9 cellular contexts compared by ENCODE assay signal in genomic region chr2:187586091-187586632, GRCh38. TPM values are rescaled to one million over a fixed set of nuclear protein-coding genes. Genes with fewer than 3 reads are reported as not detected.
A peak's percentile ranks its signal among the peaks of the same experiment; 100 is the strongest.
DNase-seq lines count a peak whose midpoint lies in the region; ATAC-seq and TF ChIP-seq lines count a peak whose summit lies in the region.
"Had no signal": no experiment of that assay in that cellular context is flagged by ENCODE, and none has a peak within 500 bp of the region (broad histone marks: within the 10 kb centered on the region; RNA-seq: fewer than 3 reads in every experiment).

No MANE protein-coding gene starts in this region.

- peak; percentile 77 for ATAC-seq in GM18858 (IDR thresholded peaks at IDR 0.05; ENCODE audit: unreplicated experiment)
- ATAC-seq in HG02798 (IDR thresholded peaks at IDR 0.05; ENCODE audit: poor library complexity, unreplicated experiment) = peak; percentile 42
- no peak for ATAC-seq in aorta (ENCODE audit: low FRiP score)

- H3K9me3 ChIP-seq in OCI-LY1 (ENCODE audit: low read length) (no peaks in the 10 kb centered on the region), aorta (ENCODE audit: control insufficient read depth, low read length) (no peaks in the 10 kb centered on the region)

- H3K27me3 ChIP-seq in OCI-LY1 (ENCODE audit: insufficient read depth, low read length) (no peaks in the 10 kb centered on the region), aorta (ENCODE audit: control insufficient read depth in 1 of 2, insufficient read depth in 2 of 2, low read length in 1 of 2) (no peaks in the 10 kb centered on the region)

- WGBS in aorta, 2 donors = 88 to 93% methylated on average over 3 of the region's 3 CpGs

- H3K9me2 ChIP-seq in OCI-LY1 (ENCODE audit: low read depth, low read length) = no peaks in the 10 kb centered on the region

- no peaks in the 10 kb centered on the region for H3K79me2 ChIP-seq in OCI-LY1 (ENCODE audit: insufficient read depth, low read length)

- POLR2A ChIA-PET in GM10248 (lab: Yijun Ruan, JAX) = no interaction called here

- CTCF ChIA-PET in GM10248 (lab: Yijun Ruan, JAX) = interaction anchor here (1.9 kb wide), 1 partner anchor 83 kb away, joined by 5 read pairs; no protein-coding TSS in a partner anchor

- H3K4me3 ChIP-seq in OCI-LY1 (ENCODE audit: low read depth, low read length, poor library complexity, severe bottlenecking) = no peak overlapping the region
- no peak overlapping the region for H3K4me3 ChIP-seq in aorta (ENCODE audit: low read length in 2 of 2)

- no peaks in the 10 kb centered on the region for H4K20me1 ChIP-seq in OCI-LY1 (ENCODE audit: insufficient read depth, low read length)

- no peak overlapping the region for H3K9ac ChIP-seq in OCI-LY1 (ENCODE audit: low read length)

- H3F3A ChIP-seq in OCI-LY1 (ENCODE audit: insufficient read depth, low read length) = no peaks in the 10 kb centered on the region

- DNase-seq in fibroblast of peridontal ligament (ENCODE audit: extremely low read depth) (peak; percentile 52), cerebellar nuclear complex (lab: John Stamatoyannopoulos, UW) (no peak), aorta (no peak), GM10248 (ENCODE audit: extremely low spot score) (no peak), GOT3 (lab: John Stamatoyannopoulos, UW) (no peak)

- H3K4me1 ChIP-seq in OCI-LY1 (ENCODE audit: insufficient read depth, low read length, severe bottlenecking) (no peaks in the 10 kb centered on the region), aorta (ENCODE audit: control insufficient read depth in 1 of 2, insufficient read depth in 2 of 2, low read length in 2 of 2) (no peaks in the 10 kb centered on the region)

- no peak overlapping the region for H3K4me2 ChIP-seq in OCI-LY1 (ENCODE audit: low read length)

- H3K27ac ChIP-seq in OCI-LY1 (ENCODE audit: low read depth, low read length, poor library complexity, severe bottlenecking) (no peak overlapping the region), aorta (ENCODE audit: low read depth in 1 of 2, low read length in 2 of 2) (no peak overlapping the region)

- TF ChIP-seq CTCF in OCI-LY1 (IDR thresholded peaks at IDR 0.05; ENCODE audit: low read length) (no peak), GM10248 (IDR thresholded peaks at IDR 0.05; ENCODE audit: control extremely low read depth, extremely low read depth, low read depth, missing control alignments) (no peak)

- intact Hi-C loops in aorta (cut with DNase I) = loop anchor here (5.0 to 10.0 kb wide), 2 partner anchors 709 to 926 kb away; partner anchors contain the start of gene GULP1 (in 1 of the 2)

- H3K36me3 ChIP-seq in OCI-LY1 (ENCODE audit: insufficient read depth, low read length) (no peaks in the 10 kb centered on the region), aorta (ENCODE audit: control insufficient read depth in 1 of 2, insufficient read depth in 2 of 2, low read length in 1 of 2) (no peaks in the 10 kb centered on the region)

- H2AFZ ChIP-seq in OCI-LY1 (ENCODE audit: low read length) = peak overlapping the region; percentile 3; the same call in 1 of the 2 replicates

RNA-seq across cellular contexts. Expression of gene TFPI, which starts 31.9 kb away (rescaled TPM):
- 100 to 1,000 TPM; 105 to 135 TPM for total RNA-seq in aorta
- polyA plus RNA-seq in aorta = 10 to 100 TPM; 20.5 to 93.1 TPM
- total RNA-seq: T-helper 1 cell treated with Interleukin-12 subunit alpha and Interleukin-12 subunit beta and Interleukin-4 antibody, amounts not matched to agents 30 ng/mL and 1 ng/mL, for 36 hours had no signal
